In the genomic region with DNA sequence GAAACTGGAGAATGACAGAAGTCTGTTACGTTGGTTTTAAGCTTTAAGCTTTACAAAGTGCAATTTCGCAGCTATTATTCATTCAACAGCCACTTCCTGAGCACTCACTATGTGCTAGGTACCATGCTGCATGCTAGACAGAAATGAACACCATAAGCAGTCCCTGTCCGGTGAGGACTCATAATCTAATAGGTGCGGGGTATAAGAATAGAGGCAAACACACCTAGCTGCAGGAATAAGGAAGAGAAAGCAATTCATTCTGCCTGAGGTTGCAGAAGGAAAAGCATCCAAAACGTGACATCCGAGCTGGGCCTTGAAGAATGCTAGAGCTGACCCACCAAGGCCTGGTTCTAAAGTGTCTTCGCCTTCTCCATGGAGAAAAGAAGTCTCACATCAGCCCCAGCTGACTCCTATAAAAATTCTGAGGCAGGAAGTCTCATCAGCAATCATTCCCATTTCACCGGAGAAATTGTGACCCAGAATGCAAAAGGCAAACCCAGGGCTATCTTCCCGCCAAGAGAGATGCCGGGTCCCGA, we compare ENCODE assay signal across 8 cellular contexts. TPM values are rescaled to one million over a fixed set of nuclear protein-coding genes. Genes with fewer than 3 reads are reported as not detected.
DNase-seq lines count a peak whose midpoint lies in the region; ATAC-seq and TF ChIP-seq lines count a peak whose summit lies in the region.

No MANE protein-coding gene starts in this region.

- peaks cover 9% of the 10 kb centered on the region for H3K36me3 Mint-ChIP-seq in T-helper 1 cell treated with Interleukin-12 subunit alpha and Interleukin-12 subunit beta and Interleukin-4 antibody, amounts not matched to agents 30 μg/mL and 1 μg/mL, for 36 hours (ENCODE audit: low read depth)

- peak; percentile 2 for DNase-seq in activated T-cell treated with anti-CD3 and anti-CD28 coated beads for 24 hours (ENCODE audit: low read depth)
- DNase-seq in activated T-cell treated with anti-CD3 and anti-CD28 coated beads, Interleukin-2, amount 50 U/mL, for 48 hours, result no peak
- DNase-seq in fibroblast of pulmonary artery (ENCODE audit: low read depth), result no peak
- DNase-seq in gastrocnemius medialis, result no peak
- no peak for DNase-seq in NCI-H2107 treated with DMSO at 0.1 percent for 48 hours (lab: John Stamatoyannopoulos, UW; ENCODE audit: unreplicated experiment)
- DNase-seq in SW 1271 (lab: John Stamatoyannopoulos, UW), result no peak
- no peak for DNase-seq in MV-4-11 (lab: John Stamatoyannopoulos, UW)

- H3K4me1 Mint-ChIP-seq in T-helper 1 cell treated with Interleukin-12 subunit alpha and Interleukin-12 subunit beta and Interleukin-4 antibody, amounts not matched to agents 30 μg/mL and 1 μg/mL, for 36 hours (ENCODE audit: low read depth), result peaks cover 35% of the 10 kb centered on the region

- no peaks in the 10 kb centered on the region for H3K9me3 ChIP-seq in gastrocnemius medialis

- peak overlapping the region; percentile 80 for H3K27ac Mint-ChIP-seq in T-helper 1 cell treated with Interleukin-12 subunit alpha and Interleukin-12 subunit beta and Interleukin-4 antibody, amounts not matched to agents 30 μg/mL and 1 μg/mL, for 36 hours

- H3K9me3 Mint-ChIP-seq in T-helper 1 cell treated with Interleukin-12 subunit alpha and Interleukin-12 subunit beta and Interleukin-4 antibody, amounts not matched to agents 30 μg/mL and 1 μg/mL, for 36 hours, result no peaks in the 10 kb centered on the region

- H3K27me3 ChIP-seq in gastrocnemius medialis, result no peaks in the 10 kb centered on the region

- peak in 1 of 2 donors; percentile 3 for ATAC-seq in gastrocnemius medialis

- no peak for TF ChIP-seq POLR2A in gastrocnemius medialis (IDR thresholded peaks at IDR 0.05)

- peaks cover 32 to 36% of the 10 kb centered on the region in 2 donors for H3K4me1 ChIP-seq in gastrocnemius medialis

- peak overlapping the region; percentile 99 for H3K4me3 ChIP-seq in fibroblast of pulmonary artery (replicated peaks; ENCODE audit: low read depth, low read length)
- H3K4me3 ChIP-seq in gastrocnemius medialis, result peak overlapping the region; percentile 80 to 97 (median 86)

- H3K36me3 ChIP-seq in gastrocnemius medialis, result no peaks in the 10 kb centered on the region

- peak overlapping the region; percentile 92 to 97 (median 94) for H3K27ac ChIP-seq in gastrocnemius medialis

- peak overlapping the region; percentile 95 for H3K4me3 Mint-ChIP-seq in T-helper 1 cell treated with Interleukin-12 subunit alpha and Interleukin-12 subunit beta and Interleukin-4 antibody, amounts not matched to agents 30 μg/mL and 1 μg/mL, for 36 hours

- in situ Hi-C loops in gastrocnemius medialis (cut with MboI; ENCODE audit: low sequenced_read_pairs in 4 of 4), result loop anchor here in 1 of 4 donors (25.0 kb wide), 1 partner anchor 1583 kb away; a partner anchor contains a TSS

- TF ChIP-seq CTCF in fibroblast of pulmonary artery (IDR thresholded peaks at IDR 0.05; ENCODE audit: low read length, missing control alignments), result no peak
- no peak for TF ChIP-seq CTCF in gastrocnemius medialis (IDR thresholded peaks at IDR 0.05 in 4 of 5, conservative IDR thresholded peaks at IDR 0.05 in 1 of 5)

- no peaks in the 10 kb centered on the region for H3K27me3 Mint-ChIP-seq in T-helper 1 cell treated with Interleukin-12 subunit alpha and Interleukin-12 subunit beta and Interleukin-4 antibody, amounts not matched to agents 30 μg/mL and 1 μg/mL, for 36 hours (ENCODE audit: low read depth)

- intact Hi-C loops in gastrocnemius medialis (cut with DNase I; ENCODE audit: low total_unique reads), result loop anchor here (1.0 to 10.0 kb wide), 4 partner anchors 55 to 187 kb away; a partner anchor contains a TSS

RNA-seq across cellular contexts. Expression of a gene that starts 0.5 kb away (rescaled TPM):
- total RNA-seq in gastrocnemius medialis, result 10 to 100 TPM; 13.3 to 17.5 (median 14.5) TPM

RNA-seq across cellular contexts. Expression of a gene that starts 0.8 kb away (rescaled TPM):
- total RNA-seq in gastrocnemius medialis, result 1 to 10 TPM; 2.9 to 5.6 (median 4.3) TPM

RNA-seq across cellular contexts. Expression of a gene that starts 54.8 kb away (rescaled TPM):
- total RNA-seq in gastrocnemius medialis, result 10 to 100 TPM; 16.7 to 34.0 (median 28.3) TPM

RNA-seq across cellular contexts. Expression of a gene that starts 54.9 kb away (rescaled TPM):
- total RNA-seq in gastrocnemius medialis, result 10 to 100 TPM; 14.0 to 19.6 (median 16.4) TPM
